25 cellular contexts compared by ENCODE assay signal in the genomic region with DNA sequence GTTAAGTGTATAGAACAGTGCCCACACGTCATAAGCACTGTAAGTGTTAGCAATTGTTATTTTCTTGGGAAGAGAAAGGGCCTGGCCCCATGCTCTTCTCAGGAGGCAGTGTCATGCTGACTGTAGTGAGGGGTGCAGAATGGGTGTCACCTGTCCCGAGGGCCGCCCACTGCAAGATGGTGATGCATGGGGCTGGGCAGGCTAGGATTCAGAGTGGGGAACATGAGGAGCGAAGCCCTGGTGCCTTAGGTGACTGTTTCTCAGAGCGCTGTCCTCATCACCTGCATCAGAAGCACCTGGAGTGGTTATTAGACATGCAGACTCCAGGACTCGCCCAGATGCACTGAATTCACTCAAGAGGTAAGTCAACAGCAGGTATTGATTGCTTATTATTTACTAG.
DNase-seq lines count a peak whose midpoint lies in the region; ATAC-seq, FAIRE-seq and TF ChIP-seq lines count a peak whose summit lies in the region.
"Had no signal": no experiment of that assay in that cellular context is flagged by ENCODE, and none has a peak within 500 bp of the region (broad histone marks: within the 10 kb centered on the region; RNA-seq: fewer than 3 reads in every experiment).

No MANE protein-coding gene starts in this region.

- in situ Hi-C loops in HepG2 (cut with HindIII; ENCODE audit: extremely low pct_ligation_motif_present, low pct_unique_long_range_greater_than_20kb) = loop anchor here (25.0 kb wide), 1 partner anchor 464 kb away; no protein-coding TSS in a partner anchor

- no peaks in the 10 kb centered on the region for H3K4me1 Mint-ChIP-seq in nephron progenitor cell
- H3K4me1 Mint-ChIP-seq: activated naive CD8-positive, alpha-beta T cell treated with anti-CD3 and anti-CD28 coated beads, Interleukin-2, amount 10 ng/mL, durations not matched to agents 7 days and 5 days; nephron; stimulated activated naive B cell treated with anti-CD40 and anti-IgM and Interleukin-4, amounts not matched to agents 10 μg/mL and 1 μg/mL and 100 μg/mL, for 72 hours had no signal

- H3K4me1 ChIP-seq in HepG2 (ENCODE audit: insufficient read depth, low read length) = peaks cover 27% of the 10 kb centered on the region

- H3K9me3 Mint-ChIP-seq in nephron progenitor cell = no peaks in the 10 kb centered on the region
- H3K9me3 Mint-ChIP-seq: activated naive CD8-positive, alpha-beta T cell treated with anti-CD3 and anti-CD28 coated beads, Interleukin-2, amount 10 ng/mL, durations not matched to agents 7 days and 5 days; activated T-cell treated with anti-CD3 and anti-CD28 coated beads, Interleukin-2, amount 50 U/mL, for 72 hours; mesothelial cell of epicardium; nephron; stimulated activated naive B cell treated with anti-CD40 and anti-IgM and Interleukin-4, amounts not matched to agents 10 μg/mL and 1 μg/mL and 100 μg/mL, for 72 hours; T-helper 1 cell treated with Interleukin-12 subunit alpha and Interleukin-12 subunit beta and Interleukin-4 antibody, amounts not matched to agents 30 μg/mL and 1 μg/mL, for 36 hours had no signal

- H3K36me3 Mint-ChIP-seq in nephron progenitor cell (ENCODE audit: low read depth) = no peaks in the 10 kb centered on the region
- H3K36me3 Mint-ChIP-seq: activated naive CD8-positive, alpha-beta T cell treated with anti-CD3 and anti-CD28 coated beads, Interleukin-2, amount 10 ng/mL, durations not matched to agents 7 days and 5 days; mesothelial cell of epicardium; stimulated activated naive B cell treated with anti-CD40 and anti-IgM and Interleukin-4, amounts not matched to agents 10 μg/mL and 1 μg/mL and 100 μg/mL, for 72 hours had no signal

- FAIRE-seq in HepG2 (lab: Jason Lieb, UNC) = no peak
- FAIRE-seq: endothelial cell of umbilical vein had no signal

- POLR2A ChIA-PET in HepG2 (lab: Yijun Ruan, JAX) = no interaction called here

- TF ChIP-seq POLR2A in HepG2 (IDR thresholded peaks at IDR 0.05; ENCODE audit: insufficient read depth in 1 of 2, low read depth in 2 of 2, low read length in 2 of 2) = no peak

- no peak overlapping the region for H3K4me2 ChIP-seq in HepG2 (ENCODE audit: low read depth, low read length)

- no peaks in the 10 kb centered on the region for H3K9me3 ChIP-seq in HepG2 (ENCODE audit: low read length)
- H3K9me3 ChIP-seq: body of pancreas, transverse colon had no signal

- TF ChIP-seq EP300 in HepG2 (IDR thresholded peaks at IDR 0.05; ENCODE audit: low read depth in 2 of 2, low read length in 2 of 2) (no peak), HepG2 (CRISPR knock-in tag; IDR thresholded peaks at IDR 0.05; ENCODE audit: borderline replicate concordance) (no peak)

- WGBS in HepG2 (ENCODE audit: low lambda C conversion rate) = 0% methylated on average over 4 of the region's 6 CpGs

- TF ChIP-seq RAD21 in HepG2 (CRISPR knock-in tag; IDR thresholded peaks at IDR 0.05) = no peak

- CTCF ChIA-PET in HepG2 (lab: Yijun Ruan, JAX; ENCODE audit: low intra/inter-chr PET ratio, low total read pairs) = no interaction called here

- H3K4me3 ChIP-seq in HepG2 (replicated peaks in 1 of 3; ENCODE audit: insufficient read depth in 1 of 3, low read depth in 2 of 3, low read length in 3 of 3) = no peak overlapping the region
- H3K4me3 ChIP-seq: body of pancreas, transverse colon had no signal

- H3K27ac Mint-ChIP-seq in nephron progenitor cell = no peak overlapping the region
- H3K27ac Mint-ChIP-seq: activated naive CD8-positive, alpha-beta T cell treated with anti-CD3 and anti-CD28 coated beads, Interleukin-2, amount 10 ng/mL, durations not matched to agents 7 days and 5 days; activated T-cell treated with anti-CD3 and anti-CD28 coated beads, Interleukin-2, amount 50 U/mL, for 72 hours; mesothelial cell of epicardium; nephron; stimulated activated naive B cell treated with anti-CD40 and anti-IgM and Interleukin-4, amounts not matched to agents 10 μg/mL and 1 μg/mL and 100 μg/mL, for 72 hours; T-helper 1 cell treated with Interleukin-12 subunit alpha and Interleukin-12 subunit beta and Interleukin-4 antibody, amounts not matched to agents 30 μg/mL and 1 μg/mL, for 36 hours had no signal

- H3K4me3 Mint-ChIP-seq in nephron progenitor cell = no peak overlapping the region
- H3K4me3 Mint-ChIP-seq: activated naive CD8-positive, alpha-beta T cell treated with anti-CD3 and anti-CD28 coated beads, Interleukin-2, amount 10 ng/mL, durations not matched to agents 7 days and 5 days; activated T-cell treated with anti-CD3 and anti-CD28 coated beads, Interleukin-2, amount 50 U/mL, for 72 hours; mesothelial cell of epicardium; nephron; stimulated activated naive B cell treated with anti-CD40 and anti-IgM and Interleukin-4, amounts not matched to agents 10 μg/mL and 1 μg/mL and 100 μg/mL, for 72 hours; T-helper 1 cell treated with Interleukin-12 subunit alpha and Interleukin-12 subunit beta and Interleukin-4 antibody, amounts not matched to agents 30 μg/mL and 1 μg/mL, for 36 hours had no signal

- H3K27me3 Mint-ChIP-seq in nephron progenitor cell (ENCODE audit: low read depth, poor library complexity) = peaks cover 25% of the 10 kb centered on the region
- H3K27me3 Mint-ChIP-seq: activated naive CD8-positive, alpha-beta T cell treated with anti-CD3 and anti-CD28 coated beads, Interleukin-2, amount 10 ng/mL, durations not matched to agents 7 days and 5 days; stimulated activated naive B cell treated with anti-CD40 and anti-IgM and Interleukin-4, amounts not matched to agents 10 μg/mL and 1 μg/mL and 100 μg/mL, for 72 hours had no signal

- no TSS peak for BruUV-seq in HepG2 (replicated peaks; lab: Mats Ljungman, UMichigan)

- H4K20me1 ChIP-seq in HepG2 (ENCODE audit: insufficient read depth, low read length) = no peaks in the 10 kb centered on the region

- H3K27ac ChIP-seq in HepG2 (ENCODE audit: extremely low read length, insufficient read depth, low read length) = no peak overlapping the region
- H3K27ac ChIP-seq: body of pancreas, transverse colon, VCaP had no signal

- intact Hi-C loops in HepG2 (cut with micrococcal nuclease; ENCODE audit: unreplicated experiment) = no loop called here

- H3K36me3 ChIP-seq in HepG2 (replicated peaks in 1 of 2; ENCODE audit: control insufficient read depth in 1 of 2, insufficient read depth in 2 of 2, low read length in 2 of 2) = no peaks in the 10 kb centered on the region
- H3K36me3 ChIP-seq: transverse colon had no signal

- no peak overlapping the region for H3K9ac ChIP-seq in HepG2 (ENCODE audit: insufficient read depth, low read depth, low read length)

- H3K27me3 ChIP-seq in HepG2 (ENCODE audit: control insufficient read depth in 1 of 2, insufficient read depth in 2 of 2, low read length in 2 of 2) = no peaks in the 10 kb centered on the region; a peak in 1 of 5 replicates
- H3K27me3 ChIP-seq: body of pancreas, transverse colon had no signal

- H2AFZ ChIP-seq in HepG2 (ENCODE audit: low read length) = no peak overlapping the region

- DNase-seq in COR-L47 (lab: John Stamatoyannopoulos, UW) = peak; percentile 83
- DNase-seq in NCI-H1417 (lab: John Stamatoyannopoulos, UW) = peak; percentile 76 to 96 (median 93)
- peak; percentile 83 for DNase-seq in NCI-H345 (lab: John Stamatoyannopoulos, UW)
- peak; percentile 4 for DNase-seq in left lobe of liver (ENCODE audit: low spot score)
- no peak for DNase-seq in HepG2 (ENCODE audit: low spot score)
- DNase-seq in nephron progenitor cell = no peak
- no peak for DNase-seq in OCI-M1 (lab: John Stamatoyannopoulos, UW)
- no peak for DNase-seq in HUDEP-2 (lab: John Stamatoyannopoulos, UW; ENCODE audit: unreplicated experiment in 76 of 76)
- DNase-seq: activated CD4-positive, alpha-beta T cell treated with anti-CD3 and anti-CD28 coated beads, Interleukin-2, amount 50 U/mL, for 4 hours; activated T-cell treated with anti-CD3 and anti-CD28 coated beads, Interleukin-2, amount 50 U/mL, for 72 hours; cortex of kidney; EL; HCEC 1CT; kidney glomerular epithelial cell; MV-4-11; NCI-H446 treated with DMSO at 0.1 percent for 48 hours; stimulated activated naive B cell treated with anti-CD40 and anti-IgM and Interleukin-4, amounts not matched to agents 10 μg/mL and 1 μg/mL and 100 μg/mL, for 72 hours; transverse colon had no signal

- no peaks in the 10 kb centered on the region for H3K79me2 ChIP-seq in HepG2 (ENCODE audit: insufficient read depth, low read length)

- TF ChIP-seq CTCF in HepG2 (CRISPR knock-in tag; IDR thresholded peaks at IDR 0.05) (no peak), nephron progenitor cell (IDR thresholded peaks at IDR 0.05) (no peak)

- no peak for ATAC-seq in left lobe of liver
- ATAC-seq in HepG2 = no peak
- ATAC-seq: activated T-cell treated with anti-CD3 and anti-CD28 coated beads, Interleukin-2, amount 50 U/mL, for 72 hours; body of pancreas; stimulated activated naive B cell treated with anti-CD40 and anti-IgM and Interleukin-4, amounts not matched to agents 10 μg/mL and 1 μg/mL and 100 μg/mL, for 72 hours had no signal

TF ChIP-seq in HepG2, 621 proteins besides CTCF, POLR2A, EP300 and RAD21 (continues in another document):
- TF ChIP-seq LCORL (IDR thresholded peaks at IDR 0.05) (no peak), LCORL (CRISPR knock-in tag; IDR thresholded peaks at IDR 0.05) (no peak), ZC3H13 (CRISPR knock-in tag; IDR thresholded peaks at IDR 0.05) (no peak), KAT8 (CRISPR knock-in tag; IDR thresholded peaks at IDR 0.05) (no peak), SNRNP70 (IDR thresholded peaks at IDR 0.05; ENCODE audit: low read depth, low read length) (no peak), ZNF513 (CRISPR knock-in tag; conservative IDR thresholded peaks at IDR 0.05) (no peak), FOXA3 (CRISPR knock-in tag; IDR thresholded peaks at IDR 0.05) (no peak), ATF7 (IDR thresholded peaks at IDR 0.05) (no peak), ATF7 (CRISPR knock-in tag; IDR thresholded peaks at IDR 0.05) (no peak), SP2 (CRISPR knock-in tag; IDR thresholded peaks at IDR 0.05) (no peak), KDM5B (CRISPR knock-in tag; IDR thresholded peaks at IDR 0.05; ENCODE audit: borderline replicate concordance) (no peak)
- TF ChIP-seq, protein P1, sequence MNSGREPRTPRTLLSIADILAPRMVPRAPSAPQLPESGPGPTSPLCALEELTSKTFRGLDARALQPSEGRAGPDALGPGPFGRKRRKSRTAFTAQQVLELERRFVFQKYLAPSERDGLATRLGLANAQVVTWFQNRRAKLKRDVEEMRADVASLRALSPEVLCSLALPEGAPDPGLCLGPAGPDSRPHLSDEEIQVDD (CRISPR knock-in tag; IDR thresholded peaks at IDR 0.05; ENCODE audit: borderline replicate concordance) = no peak

Comparison
In these comparisons a context has a peak if more than half of its experiments do, and no peak if none do; other contexts are left out.
1. DNase-seq: peak in COR-L47 (single experiment), NCI-H1417 (3 of 3), NCI-H345 (single experiment) and left lobe of liver (single experiment); none in HepG2 (single experiment), nephron progenitor cell (single experiment), OCI-M1 (single experiment) and HUDEP-2 (0 of 76).